Comparison of ENCODE assay signal across 26 cellular contexts in the genomic region with DNA sequence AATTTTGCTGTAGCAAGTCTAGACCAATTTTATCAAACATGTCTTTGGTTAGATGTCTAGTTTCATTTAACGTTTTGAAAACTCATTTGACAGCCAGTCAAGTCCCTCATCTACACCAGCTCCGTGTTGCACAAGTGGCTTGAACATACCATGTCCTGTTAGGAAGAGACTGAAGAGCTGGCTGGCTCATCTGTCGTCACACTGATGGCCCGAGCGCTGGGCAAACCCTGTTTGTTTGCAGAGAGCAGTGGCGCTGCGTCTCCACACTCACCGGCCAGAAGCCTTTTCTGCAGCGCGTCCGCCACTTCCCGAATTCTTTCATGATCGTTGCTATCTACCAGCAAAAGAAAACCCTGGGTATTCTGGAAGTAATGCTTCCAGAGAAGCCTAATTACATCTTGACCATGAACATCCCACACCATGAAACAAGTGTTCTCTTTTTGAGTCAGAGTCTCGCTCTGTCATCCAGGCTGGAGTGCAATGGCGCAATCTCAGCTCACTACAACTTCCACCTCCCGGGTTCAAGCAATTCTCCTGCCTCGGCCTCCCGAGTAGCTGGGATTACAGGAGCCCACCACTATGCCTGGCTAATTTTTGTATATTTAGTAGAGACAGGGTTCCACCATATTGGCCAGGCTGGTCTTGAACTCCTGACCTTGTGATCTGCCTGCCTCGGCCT. TPM values are rescaled to one million over a fixed set of nuclear protein-coding genes. Genes with fewer than 3 reads are reported as not detected.
DNase-seq lines count a peak whose midpoint lies in the region; ATAC-seq, FAIRE-seq and TF ChIP-seq lines count a peak whose summit lies in the region.
"Had no signal": no experiment of that assay in that cellular context is flagged by ENCODE, and none has a peak within 500 bp of the region (broad histone marks: within the 10 kb centered on the region; RNA-seq: fewer than 3 reads in every experiment).

No MANE protein-coding gene starts in this region.

- CTCF ChIA-PET in Calu3 (lab: Charles Lee): interaction anchor here (0.7 to 1.1 kb wide), 2 partner anchors 23 to 571 kb away, joined by 3 to 4 read pairs; no protein-coding TSS in a partner anchor

- TF ChIP-seq CTCF in Calu3 (IDR thresholded peaks at IDR 0.05; ENCODE audit: unreplicated experiment): no peak

- peaks cover 0 to 18% (median 9%) of the 10 kb centered on the region in 11 experiments; a peak in 11 of 22 replicates for H4K20me1 ChIP-seq in BLaER1 treated with 17β-estradiol and CSF1 and Interleukin-3, amounts not matched to agents 10 nM and 100 nM

- no peak overlapping the region for H3K4me3 ChIP-seq in BLaER1 treated with 17β-estradiol and CSF1 and Interleukin-3, amounts not matched to agents 10 nM and 100 nM
- H3K4me3 ChIP-seq: PC-9, vagina had no signal

- peak overlapping the region; percentile 12 to 94 (median 83); a peak in 18 of 22 replicates for H3K4me2 ChIP-seq in BLaER1 treated with 17β-estradiol and CSF1 and Interleukin-3, amounts not matched to agents 10 nM and 100 nM
- H3K4me2 ChIP-seq: PC-9 had no signal

- no TSS peak for BruUV-seq in Calu3 (replicated peaks; lab: Mats Ljungman, UMichigan)

- FAIRE-seq in GM12892 (lab: Jason Lieb, UNC): no peak
- FAIRE-seq: G401.6, islet of Langerhans had no signal

- peak overlapping the region; percentile 11 for H3K27ac Mint-ChIP-seq in Calu3 (ENCODE audit: unreplicated experiment)
- H3K27ac Mint-ChIP-seq: activated CD4-positive, alpha-beta memory T cell treated with anti-CD3 and anti-CD28 coated beads for 36 hours; activated naive CD4-positive, alpha-beta T cell treated with anti-CD3 and anti-CD28 coated beads, Interleukin-2, amount 10 ng/mL, durations not matched to agents 7 days and 5 days; stimulated activated naive CD8-positive, alpha-beta T cell treated with anti-CD3 and anti-CD28 coated beads, Interleukin-15, Interleukin-2, amounts not matched to agents 100 ng/mL and 50 ng/mL, for 24 hours had no signal

- intact Hi-C loops in Calu3 (cut with micrococcal nuclease; ENCODE audit: unreplicated experiment): loop anchor here (2.0 kb wide), 1 partner anchor 136 kb away; no protein-coding TSS in a partner anchor

- TF ChIP-seq POLR2A in GM12892 (IDR thresholded peaks at IDR 0.05; ENCODE audit: low read depth, low read length): no peak

- H3K4me1 Mint-ChIP-seq in Calu3 (ENCODE audit: low read depth, unreplicated experiment): peaks cover 23% of the 10 kb centered on the region

- ATAC-seq in HG02763 (IDR thresholded peaks at IDR 0.05; ENCODE audit: unreplicated experiment) (no peak), HG02798 (IDR thresholded peaks at IDR 0.05; ENCODE audit: poor library complexity, unreplicated experiment) (no peak)
- ATAC-seq: left ventricle myocardium superior; naive thymus-derived CD4-positive, alpha-beta T cell had no signal

- H3K27ac ChIP-seq in BLaER1 treated with 17β-estradiol and CSF1 and Interleukin-3, amounts not matched to agents 10 nM and 100 nM: peak overlapping the region in 2 of 11 experiments; percentile 74 to 88; a peak in 3 of 22 replicates
- H3K27ac ChIP-seq: PC-9, vagina had no signal

- peaks cover 44 to 55% (median 50%) of the 10 kb centered on the region in 10 experiments for H3K4me1 ChIP-seq in BLaER1 treated with 17β-estradiol and CSF1 and Interleukin-3, amounts not matched to agents 10 nM and 100 nM

- H3K27me3 Mint-ChIP-seq in Calu3 (ENCODE audit: unreplicated experiment): peaks cover 14% of the 10 kb centered on the region
- H3K27me3 Mint-ChIP-seq: activated CD4-positive, alpha-beta memory T cell treated with anti-CD3 and anti-CD28 coated beads for 36 hours; CD4-positive, alpha-beta T cell had no signal

- DNase-seq in Calu3 (no peak), NCI-H69 (lab: John Stamatoyannopoulos, UW) (peak; percentile 7), NCI-H1417 treated with DMSO at 0.1 percent for 48 hours (lab: John Stamatoyannopoulos, UW) (no peak), GM12892 (ENCODE audit: insufficient read length) (no peak)
- peak; percentile 1 for DNase-seq in effector CD4-positive, alpha-beta T cell
- DNase-seq: activated CD4-positive, alpha-beta memory T cell treated with anti-CD3 and anti-CD28 coated beads for 36 hours; activated CD8-positive, alpha-beta memory T cell treated with anti-CD3 and anti-CD28 coated beads, Interleukin-2, amount 50 U/mL, for 4 hours; activated naive CD4-positive, alpha-beta T cell treated with anti-CD3 and anti-CD28 coated beads, Interleukin-2, amount 10 ng/mL, durations not matched to agents 7 days and 5 days; amygdala; CD4-positive, alpha-beta T cell; glutamatergic neuron; left ventricle myocardium superior; midbrain; naive thymus-derived CD4-positive, alpha-beta T cell; NCI-H187 treated with DMSO at 0.1 percent for 48 hours; nucleus accumbens had no signal

- peaks cover 40% of the 10 kb centered on the region for H3K36me3 Mint-ChIP-seq in Calu3 (ENCODE audit: insufficient read depth, unreplicated experiment)
- H3K36me3 Mint-ChIP-seq: activated CD4-positive, alpha-beta memory T cell treated with anti-CD3 and anti-CD28 coated beads for 36 hours; activated naive CD4-positive, alpha-beta T cell treated with anti-CD3 and anti-CD28 coated beads, Interleukin-2, amount 10 ng/mL, durations not matched to agents 7 days and 5 days had no signal

- no peaks in the 10 kb centered on the region for H3K36me3 ChIP-seq in BLaER1 treated with 17β-estradiol and CSF1 and Interleukin-3, amounts not matched to agents 10 nM and 100 nM
- H3K36me3 ChIP-seq: vagina had no signal

- H3K9me3 Mint-ChIP-seq in Calu3 (ENCODE audit: low read depth, unreplicated experiment): no peaks in the 10 kb centered on the region
- H3K9me3 Mint-ChIP-seq: activated CD4-positive, alpha-beta memory T cell treated with anti-CD3 and anti-CD28 coated beads for 36 hours; activated naive CD4-positive, alpha-beta T cell treated with anti-CD3 and anti-CD28 coated beads, Interleukin-2, amount 10 ng/mL, durations not matched to agents 7 days and 5 days; CD4-positive, alpha-beta T cell; stimulated activated naive CD8-positive, alpha-beta T cell treated with anti-CD3 and anti-CD28 coated beads, Interleukin-15, Interleukin-2, amounts not matched to agents 100 ng/mL and 50 ng/mL, for 24 hours had no signal

- no peak overlapping the region for H3K4me3 Mint-ChIP-seq in Calu3 (ENCODE audit: low read depth, unreplicated experiment)
- H3K4me3 Mint-ChIP-seq: activated CD4-positive, alpha-beta memory T cell treated with anti-CD3 and anti-CD28 coated beads for 36 hours; activated naive CD4-positive, alpha-beta T cell treated with anti-CD3 and anti-CD28 coated beads, Interleukin-2, amount 10 ng/mL, durations not matched to agents 7 days and 5 days; CD4-positive, alpha-beta T cell; stimulated activated naive CD8-positive, alpha-beta T cell treated with anti-CD3 and anti-CD28 coated beads, Interleukin-15, Interleukin-2, amounts not matched to agents 100 ng/mL and 50 ng/mL, for 24 hours had no signal

- H3K9me3 ChIP-seq in BLaER1 treated with 17β-estradiol and CSF1 and Interleukin-3, amounts not matched to agents 10 nM and 100 nM (replicated peaks in 1 of 11): peaks cover 0 to 7% (median 0%) of the 10 kb centered on the region in 11 experiments; a peak in 3 of 22 replicates
- H3K9me3 ChIP-seq: vagina had no signal

- no peaks in the 10 kb centered on the region for H3K27me3 ChIP-seq in BLaER1 treated with 17β-estradiol and CSF1 and Interleukin-3, amounts not matched to agents 10 nM and 100 nM
- H3K27me3 ChIP-seq: vagina had no signal

- 0 out of 22 replicates have a peak overlapping the region, but pooled peaks of 1 of the 11 experiments have one; percentile 16 for H3K9ac ChIP-seq in BLaER1 treated with 17β-estradiol and CSF1 and Interleukin-3, amounts not matched to agents 10 nM and 100 nM
- H3K9ac ChIP-seq: KMS-11 had no signal

RNA-seq across cellular contexts. Expression of gene TCFL5, which starts 10.7 kb away (rescaled TPM):
- 18.9 and 22.3 TPM in 2 replicates for total RNA-seq in Calu3 (2022)
- polyA plus RNA-seq in GM12892 (2012; ENCODE audit: missing spikeins): 6.3 TPM

RNA-seq across cellular contexts. Expression of gene DIDO1, which starts 54.0 kb away (rescaled TPM):
- total RNA-seq in Calu3 (2022): 75.6 and 77.1 TPM in 2 replicates
- polyA plus RNA-seq in GM12892 (2012; ENCODE audit: missing spikeins): 26.5 TPM

RNA-seq across cellular contexts. Expression of gene COL9A3, which starts 55.5 kb away (rescaled TPM):
- total RNA-seq in Calu3 (2022): 2.7 TPM in 2 replicates
- polyA plus RNA-seq in GM12892 (2012; ENCODE audit: missing spikeins): 0.66 TPM
- total RNA-seq: activated CD4-positive, alpha-beta memory T cell treated with anti-CD3 and anti-CD28 coated beads for 36 hours; CD4-positive, alpha-beta T cell; H4 had no signal
- polyA plus RNA-seq: naive thymus-derived CD4-positive, alpha-beta T cell had no signal

Comparison
In these comparisons a context has a peak if more than half of its experiments do, and no peak if none do; other contexts are left out.
1. DNase-seq: peak in NCI-H69 (single experiment) and effector CD4-positive, alpha-beta T cell (single experiment); none in Calu3 (single experiment), NCI-H1417 treated with DMSO at 0.1 percent for 48 hours (single experiment) and GM12892 (single experiment).